12 cellular contexts compared by ENCODE assay signal in the genomic region with DNA sequence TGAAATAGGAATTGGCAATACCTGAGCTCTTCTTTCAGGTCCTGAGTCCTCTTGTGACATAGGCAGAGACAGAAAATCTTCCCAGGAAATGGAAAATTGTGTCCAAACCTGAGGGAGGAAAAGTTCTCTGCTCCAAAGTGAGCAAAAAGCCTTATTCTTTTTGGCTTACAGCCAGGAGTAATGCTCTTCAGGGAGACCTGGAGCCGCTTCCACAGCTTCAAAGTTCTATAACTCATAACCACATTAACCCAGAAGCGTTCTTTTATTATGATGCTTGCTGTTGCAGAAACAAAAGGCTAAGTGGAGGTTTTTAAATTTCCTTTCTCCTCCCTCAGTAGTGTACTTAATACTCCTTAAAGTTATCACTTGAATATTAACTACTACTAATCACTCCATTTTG. TPM values are rescaled to one million over a fixed set of nuclear protein-coding genes. Genes with fewer than 3 reads are reported as not detected.
DNase-seq lines count a peak whose midpoint lies in the region; ATAC-seq and TF ChIP-seq lines count a peak whose summit lies in the region.
"Had no signal": no experiment of that assay in that cellular context is flagged by ENCODE, and none has a peak within 500 bp of the region (broad histone marks: within the 10 kb centered on the region; RNA-seq: fewer than 3 reads in every experiment).

No MANE protein-coding gene starts in this region.

- no peaks in the 10 kb centered on the region for H3K4me1 Mint-ChIP-seq in Calu3 (ENCODE audit: low read depth, unreplicated experiment)

- BruUV-seq in Calu3 (replicated peaks; lab: Mats Ljungman, UMichigan): no TSS peak

- H3K4me3 Mint-ChIP-seq in Calu3 (ENCODE audit: low read depth, unreplicated experiment): peak overlapping the region; percentile 81

- H3K4me3 ChIP-seq in fibroblast of villous mesenchyme (ENCODE audit: low read depth, low read length) (peak overlapping the region; percentile 63), parathyroid adenoma (ENCODE audit: low read depth, low read length) (peak overlapping the region; percentile 54)

- no peaks in the 10 kb centered on the region for H3K9me3 ChIP-seq in parathyroid adenoma (ENCODE audit: control insufficient read depth, low read length)

- peaks cover 9% of the 10 kb centered on the region for H3K36me3 Mint-ChIP-seq in Calu3 (ENCODE audit: insufficient read depth, unreplicated experiment)
- H3K36me3 Mint-ChIP-seq: activated naive CD4-positive, alpha-beta T cell treated with anti-CD3 and anti-CD28 coated beads, Interleukin-2, amount 50 U/mL, for 72 hours had no signal

- TF ChIP-seq CTCF in Calu3 (IDR thresholded peaks at IDR 0.05; ENCODE audit: unreplicated experiment) (no peak), fibroblast of villous mesenchyme (IDR thresholded peaks at IDR 0.05; ENCODE audit: insufficient read depth, low read depth, low read length) (no peak), parathyroid adenoma (IDR thresholded peaks at IDR 0.05) (no peak)

- DNase-seq in Calu3 (no peak), RPMI7951 (ENCODE audit: low read depth) (peak; percentile 20), fibroblast of villous mesenchyme (ENCODE audit: low read depth) (no peak), NOMO-1 treated with dmso at 0.1 percent for 144 hours (lab: John Stamatoyannopoulos, UW; ENCODE audit: unreplicated experiment) (no peak), GOT3 (lab: John Stamatoyannopoulos, UW) (no peak)
- DNase-seq in stimulated activated naive CD4-positive, alpha-beta T cell treated with Interleukin-2 at 50 U/mL for 16 hours (lab: John Stamatoyannopoulos, UW): no peak
- DNase-seq: GF-D8, NCI-H2029 treated with DMSO at 0.1 percent for 48 hours, T-helper 1 cell had no signal

- H3K27me3 Mint-ChIP-seq in Calu3 (ENCODE audit: unreplicated experiment): no peaks in the 10 kb centered on the region

- H3K4me2 ChIP-seq in parathyroid adenoma (ENCODE audit: low read length): peak overlapping the region; percentile 87

- ATAC-seq in GM19397 (IDR thresholded peaks at IDR 0.05; ENCODE audit: unreplicated experiment): no peak
- ATAC-seq: activated naive CD4-positive, alpha-beta T cell treated with anti-CD3 and anti-CD28 coated beads, Interleukin-2, amount 50 U/mL, for 72 hours had no signal

- no peaks in the 10 kb centered on the region for H3K27me3 ChIP-seq in parathyroid adenoma (ENCODE audit: control insufficient read depth, insufficient read depth, low read length)

- H3K36me3 ChIP-seq in parathyroid adenoma (ENCODE audit: control insufficient read depth, insufficient read depth, low read length): no peaks in the 10 kb centered on the region

- H3K79me2 ChIP-seq in parathyroid adenoma: no peaks in the 10 kb centered on the region

- CTCF ChIA-PET in Calu3 (lab: Charles Lee): interaction anchor here (0.9 kb wide), 1 partner anchor 377 kb away, joined by 4 read pairs; no protein-coding TSS in a partner anchor

- no peaks in the 10 kb centered on the region for H3K4me1 ChIP-seq in parathyroid adenoma

- no peak overlapping the region for H3K27ac ChIP-seq in parathyroid adenoma

- peak overlapping the region; percentile 27 for H3K27ac Mint-ChIP-seq in Calu3 (ENCODE audit: unreplicated experiment)
- H3K27ac Mint-ChIP-seq: activated naive CD4-positive, alpha-beta T cell treated with anti-CD3 and anti-CD28 coated beads, Interleukin-2, amount 50 U/mL, for 72 hours had no signal

- no peak overlapping the region for H3K9ac ChIP-seq in parathyroid adenoma

- no peak overlapping the region for H2AFZ ChIP-seq in parathyroid adenoma

- intact Hi-C loops in Calu3 (cut with micrococcal nuclease; ENCODE audit: unreplicated experiment): no loop called here

- no peaks in the 10 kb centered on the region for H3K9me3 Mint-ChIP-seq in Calu3 (ENCODE audit: low read depth, unreplicated experiment)
- H3K9me3 Mint-ChIP-seq: activated naive CD4-positive, alpha-beta T cell treated with anti-CD3 and anti-CD28 coated beads, Interleukin-2, amount 50 U/mL, for 72 hours had no signal

RNA-seq across cellular contexts. Expression of gene IGSF10, which starts 0.6 kb away (rescaled TPM):
- 0.24 and 0.29 TPM in 2 replicates for total RNA-seq in Calu3 (2022)
- 0.36 and 0.59 TPM in 2 replicates for total RNA-seq in RPMI7951 (2014; rRNA removed; shearing (Covaris generic))
- 0.97 and 2.2 TPM in 2 replicates for total RNA-seq in fibroblast of villous mesenchyme
- total RNA-seq: activated naive CD4-positive, alpha-beta T cell treated with anti-CD3 and anti-CD28 coated beads, Interleukin-2, amount 50 U/mL, for 72 hours had no signal
